7 cellular contexts compared by ENCODE assay signal in genomic region chr11:1854949-1855885, GRCh38. TPM values are rescaled to one million over a fixed set of nuclear protein-coding genes. Genes with fewer than 3 reads are reported as not detected.
DNase-seq lines count a peak whose midpoint lies in the region; ATAC-seq lines count a peak whose summit lies in the region.

No MANE protein-coding gene starts in this region.

- no peak overlapping the region for H3K27ac Mint-ChIP-seq in activated CD8-positive, alpha-beta T cell treated with anti-CD3 and anti-CD28 coated beads, Interleukin-2, amount 10 ng/mL, durations not matched to agents 7 days and 5 days

- peaks cover 29% of the 10 kb centered on the region for H3K36me3 Mint-ChIP-seq in activated CD8-positive, alpha-beta T cell treated with anti-CD3 and anti-CD28 coated beads, Interleukin-2, amount 10 ng/mL, durations not matched to agents 7 days and 5 days (ENCODE audit: low read depth)

- peak; percentile 35 for DNase-seq in activated CD8-positive, alpha-beta T cell treated with anti-CD3 and anti-CD28 coated beads, Interleukin-2, amount 10 ng/mL, durations not matched to agents 7 days and 5 days
- peak in 2 of 3 experiments; percentile 22 to 46 for DNase-seq in stimulated activated CD4-positive, alpha-beta T cell treated with anti-CD3 and anti-CD28 coated beads, TNF-alpha, amount 100 ng/mL, for 24 hours (ENCODE audit: low read depth in 3 of 3)
- DNase-seq in medulla oblongata (ENCODE audit: extremely low spot score) (no peak), hepatic stellate cell (ENCODE audit: low spot score) (no peak)

- ATAC-seq in GM19043 (IDR thresholded peaks at IDR 0.05; ENCODE audit: low read depth, unreplicated experiment) (peak; percentile 48), HG02884 (IDR thresholded peaks at IDR 0.05; ENCODE audit: unreplicated experiment) (peak; percentile 27), GM19328 (IDR thresholded peaks at IDR 0.05; ENCODE audit: unreplicated experiment) (no peak)
- ATAC-seq in activated CD8-positive, alpha-beta T cell treated with anti-CD3 and anti-CD28 coated beads, Interleukin-2, amount 10 ng/mL, durations not matched to agents 7 days and 5 days: no peak

- H3K9me3 Mint-ChIP-seq in activated CD8-positive, alpha-beta T cell treated with anti-CD3 and anti-CD28 coated beads, Interleukin-2, amount 10 ng/mL, durations not matched to agents 7 days and 5 days (ENCODE audit: insufficient read depth): no peaks in the 10 kb centered on the region

- POLR2A ChIA-PET in activated CD8-positive, alpha-beta T cell treated with anti-CD3 and anti-CD28 coated beads, Interleukin-2, amount 10 ng/mL, durations not matched to agents 7 days and 5 days (lab: Charles Lee): interaction anchor here (2.0 kb wide), 1 partner anchor 34 kb away, joined by 7 read pairs; no protein-coding TSS in a partner anchor

- H3K4me3 Mint-ChIP-seq in activated CD8-positive, alpha-beta T cell treated with anti-CD3 and anti-CD28 coated beads, Interleukin-2, amount 10 ng/mL, durations not matched to agents 7 days and 5 days: peak overlapping the region; percentile 99

- H3K27me3 Mint-ChIP-seq in activated CD8-positive, alpha-beta T cell treated with anti-CD3 and anti-CD28 coated beads, Interleukin-2, amount 10 ng/mL, durations not matched to agents 7 days and 5 days (ENCODE audit: low read depth): no peaks in the 10 kb centered on the region

- CTCF ChIA-PET in activated CD8-positive, alpha-beta T cell treated with anti-CD3 and anti-CD28 coated beads, Interleukin-2, amount 10 ng/mL, durations not matched to agents 7 days and 5 days (lab: Charles Lee): interaction anchor here (0.9 to 2.3 kb wide), 4 partner anchors 17 to 34 kb away, joined by 3 to 12 read pairs (median 6); partner anchors contain the start of gene TNNI2

- H3K4me1 Mint-ChIP-seq in activated CD8-positive, alpha-beta T cell treated with anti-CD3 and anti-CD28 coated beads, Interleukin-2, amount 10 ng/mL, durations not matched to agents 7 days and 5 days (ENCODE audit: low read depth): peaks cover 43% of the 10 kb centered on the region

RNA-seq across cellular contexts. Expression of gene LSP1, which starts 2.3 kb away (rescaled TPM):
- total RNA-seq in activated CD8-positive, alpha-beta T cell treated with anti-CD3 and anti-CD28 coated beads, Interleukin-2, amount 10 ng/mL, durations not matched to agents 7 days and 5 days: 100 to 1,000 TPM; 463 to 477 TPM

RNA-seq across cellular contexts. Expression of gene TNNI2, which starts 16.4 kb away (rescaled TPM):
- under 1 TPM in 1 of 2 experiments, not detected in 1; 0.50 TPM for total RNA-seq in activated CD8-positive, alpha-beta T cell treated with anti-CD3 and anti-CD28 coated beads, Interleukin-2, amount 10 ng/mL, durations not matched to agents 7 days and 5 days

RNA-seq across cellular contexts. Expression of gene SYT8, which starts 20.4 kb away (rescaled TPM):
- total RNA-seq in activated CD8-positive, alpha-beta T cell treated with anti-CD3 and anti-CD28 coated beads, Interleukin-2, amount 10 ng/mL, durations not matched to agents 7 days and 5 days: not detected

RNA-seq across cellular contexts. Expression of gene PRR33, which starts 36.5 kb away (rescaled TPM):
- under 1 TPM in 1 of 2 experiments, not detected in 1; 0.08 TPM for total RNA-seq in activated CD8-positive, alpha-beta T cell treated with anti-CD3 and anti-CD28 coated beads, Interleukin-2, amount 10 ng/mL, durations not matched to agents 7 days and 5 days

Comparison
In these comparisons a context has a peak if more than half of its experiments do, and no peak if none do; other contexts are left out.
1. ATAC-seq: peak in GM19043 (single experiment) and HG02884 (single experiment); none in activated CD8-positive, alpha-beta T cell treated with anti-CD3 and anti-CD28 coated beads, Interleukin-2, amount 10 ng/mL, durations not matched to agents 7 days and 5 days (single experiment) and GM19328 (single experiment).
2. DNase-seq: peak in activated CD8-positive, alpha-beta T cell treated with anti-CD3 and anti-CD28 coated beads, Interleukin-2, amount 10 ng/mL, durations not matched to agents 7 days and 5 days (single experiment) and stimulated activated CD4-positive, alpha-beta T cell treated with anti-CD3 and anti-CD28 coated beads, TNF-alpha, amount 100 ng/mL, for 24 hours (2 of 3); none in medulla oblongata (single experiment) and hepatic stellate cell (single experiment).